In the genomic region with DNA sequence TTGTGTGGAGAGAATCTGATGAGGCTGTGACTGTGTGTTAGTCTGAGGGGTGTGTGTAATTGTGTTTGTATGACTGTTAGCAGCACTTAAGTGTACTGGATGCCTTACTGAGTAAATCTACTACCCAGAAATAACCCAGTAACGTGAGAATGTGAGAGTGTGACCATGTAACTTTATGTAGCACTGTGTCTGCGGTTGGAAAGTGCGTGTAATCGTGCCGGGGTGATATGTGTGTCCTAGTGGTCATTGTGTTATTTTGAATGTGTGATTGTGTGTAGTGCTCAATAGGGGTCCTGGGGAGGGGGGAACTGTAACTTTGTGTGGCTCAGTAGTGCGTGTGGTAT, we compare ENCODE assay signal across 8 cellular contexts. TPM values are rescaled to one million over a fixed set of nuclear protein-coding genes. Genes with fewer than 3 reads are reported as not detected.
DNase-seq lines count a peak whose midpoint lies in the region; ATAC-seq and TF ChIP-seq lines count a peak whose summit lies in the region.

No MANE protein-coding gene starts in this region.

- TF ChIP-seq POLR2A in gastroesophageal sphincter (IDR thresholded peaks at IDR 0.05) = no peak

- no peaks in the 10 kb centered on the region for H3K9me3 ChIP-seq in gastroesophageal sphincter

- H3K27me3 ChIP-seq in gastroesophageal sphincter = no peaks in the 10 kb centered on the region

- 16 to 17% methylated on average over 5 to 6 of the region's 6 CpGs for WGBS in gastroesophageal sphincter (ENCODE audit: low coverage in 1 of 2), 2 donors

- peaks cover 0 to 26% (median 5%) of the 10 kb centered on the region in 3 donors for H3K4me1 ChIP-seq in gastroesophageal sphincter

- ATAC-seq in gastroesophageal sphincter (no peak), GM21447 (IDR thresholded peaks at IDR 0.05; ENCODE audit: unreplicated experiment) (no peak)

- peak overlapping the region; percentile 95 for H3K4me3 ChIP-seq in WI38 (ENCODE audit: low read depth, low read length)
- peak overlapping the region; percentile 70 for H3K4me3 ChIP-seq in gastroesophageal sphincter
- H3K4me3 ChIP-seq in retinal pigment epithelial cell (ENCODE audit: low read length) = peak overlapping the region; percentile 99

- DNase-seq in DMS 273 (lab: John Stamatoyannopoulos, UW; ENCODE audit: unreplicated experiment) = peak; percentile 25
- no peak for DNase-seq in DMS 273 treated with DMSO at 0.1 percent for 48 hours (lab: John Stamatoyannopoulos, UW)
- DNase-seq in retinal pigment epithelial cell (ENCODE audit: low read depth) = no peak
- no peak for DNase-seq in NCI-H69 (lab: John Stamatoyannopoulos, UW)
- no peak for DNase-seq in COR-L47 (lab: John Stamatoyannopoulos, UW)

- H3K27ac ChIP-seq in gastroesophageal sphincter = peak overlapping the region; percentile 51 to 94 (median 89)

- H3K36me3 ChIP-seq in gastroesophageal sphincter = peaks cover 0 to 35% of the 10 kb centered on the region in 2 donors

- TF ChIP-seq EP300 in gastroesophageal sphincter (IDR thresholded peaks at IDR 0.05) = no peak

- TF ChIP-seq CTCF in WI38 (IDR thresholded peaks at IDR 0.05; ENCODE audit: low read depth, low read length) (no peak), gastroesophageal sphincter (IDR thresholded peaks at IDR 0.05) (no peak), retinal pigment epithelial cell (conservative IDR thresholded peaks at IDR 0.05; ENCODE audit: low read depth, low read length) (no peak)

RNA-seq across cellular contexts. Expression of a gene that starts 0.6 kb away (rescaled TPM):
- 10 to 100 TPM in 3 of 4 donors, 1 to 10 TPM in 1; 7.9 to 15.3 (median 10.9) TPM for total RNA-seq in gastroesophageal sphincter

RNA-seq across cellular contexts. Expression of a gene that starts 8.2 kb away (rescaled TPM):
- total RNA-seq in gastroesophageal sphincter = 10 to 100 TPM; 18.4 to 33.3 (median 25.1) TPM

RNA-seq across cellular contexts. Expression of a gene that starts 46.1 kb away (rescaled TPM):
- 10 to 100 TPM in 1 of 4 donors, 1 to 10 TPM in 3; 7.8 to 10.2 (median 9.9) TPM for total RNA-seq in gastroesophageal sphincter
